8 cellular contexts compared by ENCODE assay signal in genomic region chr7:103989200-103989784, GRCh38. TPM values are rescaled to one million over a fixed set of nuclear protein-coding genes. Genes with fewer than 3 reads are reported as not detected.
DNase-seq lines count a peak whose midpoint lies in the region; ATAC-seq and TF ChIP-seq lines count a peak whose summit lies in the region.

RELN (minus strand) TSS chr7:103989658; CDS start chr7:103989356, 302 bp downstream.

- no peak for ATAC-seq in CD8-positive, alpha-beta T cell
- ATAC-seq in HG03354 (IDR thresholded peaks at IDR 0.05; ENCODE audit: poor library complexity, severe bottlenecking, unreplicated experiment) (peak; percentile 45), WTC11 (peak; percentile 61), HG02678 (IDR thresholded peaks at IDR 0.05; ENCODE audit: unreplicated experiment) (no peak), GM21619 (IDR thresholded peaks at IDR 0.05; ENCODE audit: unreplicated experiment) (no peak), HG03025 (IDR thresholded peaks at IDR 0.05; ENCODE audit: low FRiP score, unreplicated experiment) (no peak)

- H3K4me1 ChIP-seq in CD8-positive, alpha-beta T cell (ENCODE audit: insufficient read depth, low read length), result no peaks in the 10 kb centered on the region

- peak within 1 kb of the TSS; percentile 71 for H3K4me3 Mint-ChIP-seq in CD8-positive, alpha-beta T cell
- H3K4me3 Mint-ChIP-seq in WTC11, result peak within 1 kb of the TSS; percentile 82
- H3K4me3 Mint-ChIP-seq in glutamatergic neuron (ENCODE audit: unreplicated experiment), result peak within 1 kb of the TSS; percentile 94

- POLR2A ChIA-PET in CD8-positive, alpha-beta T cell (lab: Charles Lee), result no interaction called here
- POLR2A ChIA-PET in WTC11 (lab: Charles Lee), result no interaction called here

- H3K27me3 Mint-ChIP-seq in CD8-positive, alpha-beta T cell (ENCODE audit: low read depth), result peaks cover 37% of the 10 kb centered on the region
- H3K27me3 Mint-ChIP-seq in WTC11 (ENCODE audit: low read depth), result peaks cover 76% of the 10 kb centered on the region
- peaks cover 14% of the 10 kb centered on the region for H3K27me3 Mint-ChIP-seq in glutamatergic neuron (ENCODE audit: unreplicated experiment)

- no peaks in the 10 kb centered on the region for H3K27me3 ChIP-seq in CD8-positive, alpha-beta T cell (ENCODE audit: insufficient read depth, low read length)

- no peaks in the 10 kb centered on the region for H3K36me3 ChIP-seq in CD8-positive, alpha-beta T cell (ENCODE audit: insufficient read depth, low read length)

- TF ChIP-seq CTCF in CD8-positive, alpha-beta T cell (IDR thresholded peaks at IDR 0.05), result no peak
- TF ChIP-seq CTCF in WTC11 (IDR thresholded peaks at IDR 0.05) (no peak), glutamatergic neuron (IDR thresholded peaks at IDR 0.05; ENCODE audit: partially characterized antibody, unreplicated experiment) (no peak)

- H3K27ac Mint-ChIP-seq in CD8-positive, alpha-beta T cell, result no peak within 1 kb of the TSS
- H3K27ac Mint-ChIP-seq in WTC11 (no peak within 1 kb of the TSS), glutamatergic neuron (ENCODE audit: unreplicated experiment) (peak within 1 kb of the TSS; percentile 72)

- H3K36me3 Mint-ChIP-seq in CD8-positive, alpha-beta T cell, result no peaks in the 10 kb centered on the region
- H3K36me3 Mint-ChIP-seq in WTC11, result no peaks in the 10 kb centered on the region
- H3K36me3 Mint-ChIP-seq in glutamatergic neuron (ENCODE audit: unreplicated experiment), result no peaks in the 10 kb centered on the region

- no peaks in the 10 kb centered on the region for H3K9me3 ChIP-seq in CD8-positive, alpha-beta T cell (ENCODE audit: low read length)

- intact Hi-C loops in CD8-positive, alpha-beta T cell (cut with DNase I, micrococcal nuclease), result no loop called here

- DNase-seq in CD8-positive, alpha-beta T cell, result no peak
- DNase-seq in WTC11 (ENCODE audit: low spot score) (peak; percentile 49), glutamatergic neuron (peak; percentile 65), retina (peak; percentile 92)

- no peaks in the 10 kb centered on the region for H3K9me3 Mint-ChIP-seq in CD8-positive, alpha-beta T cell
- H3K9me3 Mint-ChIP-seq in WTC11 (no peaks in the 10 kb centered on the region), glutamatergic neuron (ENCODE audit: unreplicated experiment) (peaks cover 6% of the 10 kb centered on the region)

- CTCF ChIA-PET in CD8-positive, alpha-beta T cell (lab: Charles Lee), result no interaction called here
- CTCF ChIA-PET in WTC11 (lab: Charles Lee), result no interaction called here

- H3K4me1 Mint-ChIP-seq in CD8-positive, alpha-beta T cell (ENCODE audit: low read depth), result peaks cover 7% of the 10 kb centered on the region
- H3K4me1 Mint-ChIP-seq in WTC11 (peaks cover 9% of the 10 kb centered on the region), glutamatergic neuron (ENCODE audit: low read depth, unreplicated experiment) (peaks cover 4% of the 10 kb centered on the region)

- H3K4me3 ChIP-seq in CD8-positive, alpha-beta T cell (ENCODE audit: low read depth, low read length), result no peak within 1 kb of the TSS

- H3K27ac ChIP-seq in CD8-positive, alpha-beta T cell (ENCODE audit: low read depth, low read length), result no peak within 1 kb of the TSS

TF ChIP-seq in WTC11, 78 proteins besides CTCF, POLR2A, EP300 and RAD21:
- TF ChIP-seq ZSCAN18 (CRISPR knock-in tag; IDR thresholded peaks at IDR 0.05), result no peak
- TF ChIP-seq ZNF532 (CRISPR knock-in tag; IDR thresholded peaks at IDR 0.05; ENCODE audit: borderline replicate concordance), result no peak
- TF ChIP-seq TP53 (CRISPR knock-in tag; IDR thresholded peaks at IDR 0.05), result no peak
- TF ChIP-seq MYBL2 (CRISPR knock-in tag; IDR thresholded peaks at IDR 0.05), result no peak
- no peak for TF ChIP-seq ATF1 (CRISPR knock-in tag; IDR thresholded peaks at IDR 0.05)
- no peak for TF ChIP-seq ETV6 (CRISPR knock-in tag; IDR thresholded peaks at IDR 0.05)
- no peak for TF ChIP-seq ZNF512 (CRISPR knock-in tag; IDR thresholded peaks at IDR 0.05; ENCODE audit: borderline replicate concordance)
- no peak for TF ChIP-seq SMAD3 (CRISPR knock-in tag; IDR thresholded peaks at IDR 0.05; ENCODE audit: borderline replicate concordance)
- no peak for TF ChIP-seq CBFB (CRISPR knock-in tag; IDR thresholded peaks at IDR 0.05; ENCODE audit: low read depth)
- TF ChIP-seq, protein P1, sequence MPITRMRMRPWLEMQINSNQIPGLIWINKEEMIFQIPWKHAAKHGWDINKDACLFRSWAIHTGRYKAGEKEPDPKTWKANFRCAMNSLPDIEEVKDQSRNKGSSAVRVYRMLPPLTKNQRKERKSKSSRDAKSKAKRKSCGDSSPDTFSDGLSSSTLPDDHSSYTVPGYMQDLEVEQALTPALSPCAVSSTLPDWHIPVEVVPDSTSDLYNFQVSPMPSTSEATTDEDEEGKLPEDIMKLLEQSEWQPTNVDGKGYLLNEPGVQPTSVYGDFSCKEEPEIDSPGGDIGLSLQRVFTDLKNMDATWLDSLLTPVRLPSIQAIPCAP (CRISPR knock-in tag; IDR thresholded peaks at IDR 0.05), result no peak
- no peak for TF ChIP-seq ZNF232 (CRISPR knock-in tag; IDR thresholded peaks at IDR 0.05)
- 0 out of 2 replicates have a peak, but pooled peaks have one; percentile 9 for TF ChIP-seq NFE2L1 (CRISPR knock-in tag; IDR thresholded peaks at IDR 0.05)
- TF ChIP-seq FOXK1 (CRISPR knock-in tag; IDR thresholded peaks at IDR 0.05), result 0 out of 2 replicates have a peak, but pooled peaks have one; percentile 29

RNA-seq across cellular contexts. Expression of gene RELN, which starts in this region (rescaled TPM):
- not detected for total RNA-seq in CD8-positive, alpha-beta T cell
- total RNA-seq in WTC11 (2021) (0.20 to 0.53 TPM (median 0.44 TPM) in 3 replicates), glutamatergic neuron (ENCODE audit: unreplicated experiment) (5.7 TPM)

Comparison
In these comparisons a context has a peak if more than half of its experiments do, and no peak if none do; other contexts are left out.
1. Peak in DNase-seq and ATAC-seq in WTC11; RNA of the gene not detected or under 1 TPM.
2. DNase-seq: peak in glutamatergic neuron (single experiment) and retina (single experiment); none in CD8-positive, alpha-beta T cell (0 of 7).
3. Peak in every context shown above with its lines, with median percentiles within 50 percentile points of each other: H3K4me3 Mint-ChIP-seq.